In genomic region chr10:46588221-46588620, GRCh38 we compare ENCODE assay signal across 4 cellular contexts. TPM values are rescaled to one million over a fixed set of nuclear protein-coding genes. Genes with fewer than 3 reads are reported as not detected.
"Had no signal": no experiment of that assay in that cellular context is flagged by ENCODE, and none has a peak within 500 bp of the region (broad histone marks: within the 10 kb centered on the region; RNA-seq: fewer than 3 reads in every experiment).

No MANE protein-coding gene starts in this region.

RNA-seq across cellular contexts. Expression of gene GPRIN2, which starts 31.8 kb away (rescaled TPM):
- total RNA-seq: activated CD8-positive, alpha-beta memory T cell treated with anti-CD3 and anti-CD28 coated beads for 36 hours; NCI-H460; OCI-LY7; T-helper 1 cell treated with Interleukin-12 subunit alpha and Interleukin-12 subunit beta and Interleukin-4 antibody, amounts not matched to agents 30 ng/mL and 1 ng/mL, for 36 hours had no signal
